ENCODE assay signal across 28 cellular contexts in genomic region chrX:28472926-28473325, GRCh38.
"Had no signal": no experiment of that assay in that cellular context is flagged by ENCODE, and none has a peak within 500 bp of the region (broad histone marks: within the 10 kb centered on the region; RNA-seq: fewer than 3 reads in every experiment).

No MANE protein-coding gene starts in this region.

- DNase-seq: activated CD4-positive, alpha-beta T cell treated with anti-CD3 and anti-CD28 coated beads, Interleukin-2, amount 10 ng/mL, durations not matched to agents 24 days and 14 days; activated CD4-positive, alpha-beta T cell treated with anti-CD3 and anti-CD28 coated beads, Interleukin-2, amount 50 U/mL, for 4 hours; activated CD8-positive, alpha-beta T cell treated with anti-CD3 and anti-CD28 coated beads for 36 hours; activated effector memory CD4-positive, alpha-beta T cell treated with anti-CD3 and anti-CD28 coated beads, Interleukin-2, amount 50 U/mL, for 16 hours; activated naive CD4-positive, alpha-beta T cell; activated naive CD4-positive, alpha-beta T cell treated with anti-CD3 and anti-CD28 coated beads, Interleukin-2, amount 50 U/mL, for 16 hours; activated naive CD8-positive, alpha-beta T cell treated with anti-CD3 and anti-CD28 coated beads for 36 hours; activated T-cell treated with anti-CD3 and anti-CD28 coated beads, Interleukin-2, amount 50 U/mL, for 1 hour; activated T-cell treated with anti-CD3 and anti-CD28 coated beads, Interleukin-2, amount 50 U/mL, for 72 hours; amniotic stem cell; NCI-H1092 treated with DMSO at 0.1 percent for 48 hours; NCI-H1417; NCI-H146; NCI-H187; NCI-H2029 treated with DMSO at 0.1 percent for 48 hours; NCI-H2107; NCI-H2171 treated with DMSO at 0.1 percent for 48 hours; NCI-H226; NCI-H446 treated with DMSO at 0.1 percent for 48 hours; NCI-H524 treated with DMSO at 0.1 percent for 48 hours; SHP77; SJCRH30; T1000 had no signal

- H3K4me3 ChIP-seq: ascending aorta, cardiac muscle cell, SJCRH30, SK-N-MC had no signal

- H3K36me3 ChIP-seq: ascending aorta, cardiac muscle cell, SJCRH30 had no signal

- H3K27ac ChIP-seq: ascending aorta, cardiac muscle cell, SJCRH30, SK-N-MC had no signal

- H3K4me1 ChIP-seq: ascending aorta, SJCRH30 had no signal

- H3K9me3 ChIP-seq: ascending aorta, SJCRH30 had no signal

- ATAC-seq: activated CD8-positive, alpha-beta T cell treated with anti-CD3 and anti-CD28 coated beads for 36 hours; activated T-cell treated with anti-CD3 and anti-CD28 coated beads, Interleukin-2, amount 50 U/mL, for 72 hours; activated T-helper 17 cell treated with anti-CD3 and anti-CD28 coated beads, Interleukin-2, amount 50 U/mL, for 72 hours; Panc1 had no signal

- H3K27me3 ChIP-seq: ascending aorta, cardiac muscle cell, SJCRH30 had no signal
